Comparison of ENCODE assay signal across 12 cellular contexts in the genomic region with DNA sequence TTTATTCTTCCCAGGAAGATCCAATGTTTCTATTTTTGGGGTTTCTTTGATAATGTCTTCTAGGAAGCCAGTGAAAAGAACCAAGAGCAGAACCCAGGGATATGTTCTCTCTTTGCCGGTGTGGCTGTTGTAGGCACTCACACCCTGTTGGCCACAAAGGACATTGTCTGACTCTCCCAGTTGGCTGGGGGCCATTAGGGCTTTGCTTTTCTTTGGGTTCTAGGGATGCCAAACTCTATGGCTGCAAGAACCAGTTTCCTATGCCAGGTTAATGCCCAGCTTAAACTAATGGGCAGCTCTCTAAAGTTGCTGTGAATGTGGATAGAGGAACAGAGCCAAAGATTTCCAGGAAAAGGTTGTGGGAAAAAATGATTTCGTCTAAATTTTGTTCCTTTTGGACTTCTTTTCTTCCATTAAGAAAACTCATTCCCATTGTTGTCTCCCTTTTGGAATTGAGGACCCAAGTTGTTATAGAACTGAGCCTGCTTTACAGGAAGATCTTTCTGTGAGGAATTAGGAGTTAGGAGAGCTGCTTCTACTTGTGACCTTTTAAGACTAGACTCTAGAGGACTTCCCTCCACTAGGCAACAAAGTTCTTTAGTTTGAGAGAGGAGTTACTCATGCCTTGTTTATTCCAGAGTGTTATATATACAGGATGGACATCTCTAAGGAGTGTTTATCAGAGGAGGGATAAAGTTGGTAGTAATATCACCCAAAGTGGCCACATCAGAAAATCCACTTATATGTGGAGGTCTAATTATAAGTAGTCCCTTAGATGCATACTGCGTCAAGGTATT. TPM values are rescaled to one million over a fixed set of nuclear protein-coding genes. Genes with fewer than 3 reads are reported as not detected.
DNase-seq lines count a peak whose midpoint lies in the region; ATAC-seq and TF ChIP-seq lines count a peak whose summit lies in the region.
"Had no signal": no experiment of that assay in that cellular context is flagged by ENCODE, and none has a peak within 500 bp of the region (broad histone marks: within the 10 kb centered on the region; RNA-seq: fewer than 3 reads in every experiment).

No MANE protein-coding gene starts in this region.

- H4K20me1 ChIP-seq in IMR-90 (ENCODE audit: insufficient read depth, low read length) (peaks cover 47% of the 10 kb centered on the region), OCI-LY7 (ENCODE audit: insufficient read depth, low read length) (0 out of 2 replicates have a peak, but pooled peaks cover 12% of the 10 kb centered on the region)

- H3K4me2 ChIP-seq in IMR-90 (ENCODE audit: low read depth, low read length) (peak overlapping the region; percentile 66), OCI-LY7 (ENCODE audit: low read length) (no peak overlapping the region)
- H3K4me2 ChIP-seq: BLaER1 had no signal

- H3K27ac ChIP-seq in IMR-90 (ENCODE audit: insufficient read depth, low read length) (peak overlapping the region; percentile 60), colonic mucosa (peak overlapping the region; percentile 13), right lobe of liver (no peak overlapping the region), tibial nerve (peak overlapping the region in 2 of 4 donors; percentile 62 to 73), OCI-LY7 (ENCODE audit: low read depth, low read length, poor library complexity, severe bottlenecking) (no peak overlapping the region)
- H3K27ac ChIP-seq: BLaER1 had no signal

- peaks cover 21% of the 10 kb centered on the region for H3K4me1 Mint-ChIP-seq in stimulated activated effector memory CD8-positive, alpha-beta T cell treated with anti-CD3 and anti-CD28 coated beads, Interleukin-12 subunit alpha, Interleukin-12 subunit beta, amount 100 ng/mL, for 72 hours

- H3K14ac ChIP-seq in IMR-90 (replicated peaks; ENCODE audit: low read depth, low read length): peak overlapping the region; percentile 23; the same call in 1 of the 2 replicates

- no peak overlapping the region for H2BK15ac ChIP-seq in IMR-90 (ENCODE audit: low read depth, low read length)

- H3K9me1 ChIP-seq in IMR-90 (ENCODE audit: insufficient read depth, low read length): peaks cover 25% of the 10 kb centered on the region

- H3K18ac ChIP-seq in IMR-90 (ENCODE audit: low read depth, low read length): 0 out of 2 replicates have a peak overlapping the region, but pooled peaks have one; percentile 17

- no peak overlapping the region for H2BK20ac ChIP-seq in IMR-90 (ENCODE audit: low read depth, low read length)

- H4K8ac ChIP-seq in IMR-90 (ENCODE audit: low read depth in 2 of 2, low read length in 2 of 2): no peak overlapping the region

- peak overlapping the region; percentile 26; the same call in 1 of the 2 replicates for H3K4ac ChIP-seq in IMR-90 (ENCODE audit: low read depth, low read length)

- in situ Hi-C loops in IMR-90 (cut with MboI; ENCODE audit: low sequenced_read_pairs): no loop called here

- H3K9ac ChIP-seq in IMR-90 (ENCODE audit: low read depth, low read length): no peak overlapping the region
- H3K9ac ChIP-seq in colonic mucosa (ENCODE audit: low read depth in 2 of 2, low read length in 2 of 2): no peak overlapping the region
- H3K9ac ChIP-seq: BLaER1 had no signal

- H3K4me3 Mint-ChIP-seq in stimulated activated effector memory CD8-positive, alpha-beta T cell treated with anti-CD3 and anti-CD28 coated beads, Interleukin-12 subunit alpha, Interleukin-12 subunit beta, amount 100 ng/mL, for 72 hours: no peak overlapping the region

- H2BK5ac ChIP-seq in IMR-90 (ENCODE audit: low read depth, low read length, poor library complexity, severe bottlenecking): peak overlapping the region; percentile 3

- POLR2A ChIA-PET in IMR-90 (lab: Charles Lee; ENCODE audit: unreplicated experiment) (interaction anchor here (1.7 kb wide), 1 partner anchor 13 kb away, joined by 7 read pairs; a partner anchor contains a TSS), OCI-LY7 (lab: Charles Lee) (interaction anchor here (0.8 kb wide), 2 partner anchors 11 to 42 kb away, joined by 4 to 8 read pairs; no protein-coding TSS in a partner anchor)

- CTCF ChIA-PET in IMR-90 (lab: Yijun Ruan, JAX) (interaction anchor here (1.2 to 2.3 kb wide), 5 partner anchors 14 to 124 kb away, joined by 3 to 16 read pairs (median 5); a partner anchor contains a TSS), OCI-LY7 (lab: Charles Lee; ENCODE audit: unreplicated experiment) (interaction anchor here (1.0 kb wide), 1 partner anchor 13 kb away, joined by 3 read pairs; a partner anchor contains a TSS)

- no peak for TF ChIP-seq POLR2A in IMR-90 (IDR thresholded peaks at IDR 0.05; ENCODE audit: low read depth, low read length)
- no peak for TF ChIP-seq POLR2A in right lobe of liver (IDR thresholded peaks at IDR 0.05)
- no peak for TF ChIP-seq POLR2A in tibial nerve (IDR thresholded peaks at IDR 0.05)

- H3K9me3 Mint-ChIP-seq in stimulated activated effector memory CD8-positive, alpha-beta T cell treated with anti-CD3 and anti-CD28 coated beads, Interleukin-12 subunit alpha, Interleukin-12 subunit beta, amount 100 ng/mL, for 72 hours: no peaks in the 10 kb centered on the region

- TF ChIP-seq RAD21 in IMR-90 (IDR thresholded peaks at IDR 0.05; ENCODE audit: low read length): no peak

- ATAC-seq in IMR-90 (ENCODE audit: low read depth) (peak; percentile 74), right lobe of liver (peak in 3 of 4 donors; percentile 41 to 54 (median 50)), HG03571 (IDR thresholded peaks at IDR 0.05; ENCODE audit: unreplicated experiment) (no peak)
- no peak for ATAC-seq in stimulated activated effector memory CD8-positive, alpha-beta T cell treated with anti-CD3 and anti-CD28 coated beads, Interleukin-12 subunit alpha, Interleukin-12 subunit beta, amount 100 ng/mL, for 72 hours

- TF ChIP-seq EP300 in tibial nerve (IDR thresholded peaks at IDR 0.05): no peak

- H3K23ac ChIP-seq in IMR-90 (ENCODE audit: low read depth, low read length): peak overlapping the region; percentile 13; the same call in 1 of the 2 replicates

- H3K36me3 ChIP-seq in IMR-90 (ENCODE audit: control insufficient read depth, insufficient read depth, low read length) (peaks cover 10% of the 10 kb centered on the region), colonic mucosa (no peaks in the 10 kb centered on the region), right lobe of liver (peaks cover 0 to 24% (median 11%) of the 10 kb centered on the region in 4 donors), tibial nerve (peaks cover 2 to 28% (median 5%) of the 10 kb centered on the region in 3 donors), OCI-LY7 (ENCODE audit: insufficient read depth, low read length) (peaks cover 36% of the 10 kb centered on the region)

- TF ChIP-seq CTCF in IMR-90 (conservative IDR thresholded peaks at IDR 0.05; ENCODE audit: low read depth, low read length): 0 out of 2 replicates have a peak, but pooled peaks have one; percentile 4
- no peak for TF ChIP-seq CTCF in colonic mucosa (IDR thresholded peaks at IDR 0.05)
- TF ChIP-seq CTCF in right lobe of liver (IDR thresholded peaks at IDR 0.05): no peak
- TF ChIP-seq CTCF in tibial nerve (IDR thresholded peaks at IDR 0.05): no peak
- TF ChIP-seq CTCF in OCI-LY7 (conservative IDR thresholded peaks at IDR 0.05; ENCODE audit: low read length): no peak

- H3K4me3 ChIP-seq in IMR-90 (ENCODE audit: insufficient read depth, low read depth, low read length): no peak overlapping the region
- no peak overlapping the region for H3K4me3 ChIP-seq in colonic mucosa
- H3K4me3 ChIP-seq in right lobe of liver: no peak overlapping the region
- no peak overlapping the region for H3K4me3 ChIP-seq in tibial nerve
- no peak overlapping the region for H3K4me3 ChIP-seq in OCI-LY7 (ENCODE audit: low read depth, low read length, poor library complexity, severe bottlenecking)
- H3K4me3 ChIP-seq: BLaER1 had no signal

- peak overlapping the region; percentile 16; the same call in 1 of the 2 replicates for H2AK5ac ChIP-seq in IMR-90 (ENCODE audit: low read depth, low read length)

- H3K27me3 ChIP-seq in IMR-90 (ENCODE audit: control insufficient read depth, insufficient read depth, low read length) (no peaks in the 10 kb centered on the region), colonic mucosa (no peaks in the 10 kb centered on the region), right lobe of liver (no peaks in the 10 kb centered on the region), tibial nerve (no peaks in the 10 kb centered on the region)
- H3K27me3 ChIP-seq: BLaER1 had no signal

- no peak overlapping the region for H3K56ac ChIP-seq in IMR-90 (ENCODE audit: extremely low read depth, insufficient read depth, low read length)

- intact Hi-C loops in IMR-90 (cut with micrococcal nuclease): loop anchor here (2.0 kb wide), 1 partner anchor 21 kb away; no protein-coding TSS in a partner anchor
- intact Hi-C loops in colonic mucosa (cut with DNase I): no loop called here
- intact Hi-C loops in right lobe of liver (cut with DNase I): no loop called here
- intact Hi-C loops in OCI-LY7 (cut with micrococcal nuclease; ENCODE audit: unreplicated experiment): no loop called here

- dilution Hi-C loops in IMR-90 (cut with HindIII; ENCODE audit: low sequenced_read_pairs, unreplicated experiment): no loop called here

- H3K4me1 ChIP-seq in IMR-90 (ENCODE audit: control insufficient read depth, insufficient read depth, low read length): peaks cover 40% of the 10 kb centered on the region
- H3K4me1 ChIP-seq in colonic mucosa: no peaks in the 10 kb centered on the region
- H3K4me1 ChIP-seq in right lobe of liver: peaks cover 0 to 38% (median 9%) of the 10 kb centered on the region in 4 donors
- H3K4me1 ChIP-seq in tibial nerve: peaks cover 4 to 66% (median 22%) of the 10 kb centered on the region in 4 donors
- H3K4me1 ChIP-seq in OCI-LY7 (ENCODE audit: insufficient read depth, low read length, poor library complexity, severe bottlenecking): peaks cover 13% of the 10 kb centered on the region

- BruUV-seq in IMR-90 (replicated peaks; lab: Mats Ljungman, UMichigan): no TSS peak
- BruUV-seq in OCI-LY7 (replicated peaks; lab: Mats Ljungman, UMichigan): no TSS peak

- H2BK120ac ChIP-seq in IMR-90 (ENCODE audit: low read depth, low read length): peak overlapping the region; percentile 10

- H2AFZ ChIP-seq in IMR-90 (replicated peaks; ENCODE audit: low read length, poor library complexity) (no peak overlapping the region), OCI-LY7 (ENCODE audit: low read length) (no peak overlapping the region)

- H3K27ac Mint-ChIP-seq in stimulated activated effector memory CD8-positive, alpha-beta T cell treated with anti-CD3 and anti-CD28 coated beads, Interleukin-12 subunit alpha, Interleukin-12 subunit beta, amount 100 ng/mL, for 72 hours: peak overlapping the region; percentile 32

- H3K9me2 ChIP-seq in OCI-LY7 (ENCODE audit: insufficient read depth, low read length): no peaks in the 10 kb centered on the region

- H4K91ac ChIP-seq in IMR-90 (ENCODE audit: insufficient read depth, low read depth, low read length): no peak overlapping the region

- WGBS in IMR-90 (ENCODE audit: extremely low coverage in 2 of 2, insufficient read length in 1 of 2), 2 experiments: 50% methylated on average over 1 of the region's 3 CpGs; no CpG with 5 or more reads in 1 of the 2 experiments
- WGBS in right lobe of liver (ENCODE audit: insufficient coverage, low coverage, low lambda C conversion rate, missing lambda C conversion rate): 62% methylated on average over 3 of the region's 3 CpGs
- 39 to 50% methylated on average over 3 of the region's 3 CpGs for WGBS in tibial nerve, 2 donors

- no peak overlapping the region for H4K5ac ChIP-seq in IMR-90 (ENCODE audit: low read depth, low read length)

- DNase-seq in IMR-90 (peak; percentile 63), colonic mucosa (no peak), right lobe of liver (no peak), tibial nerve (ENCODE audit: low spot score in 2 of 2) (no peak), OCI-LY7 (ENCODE audit: low spot score) (no peak), DMS53 (lab: John Stamatoyannopoulos, UW) (no peak)
- DNase-seq in stimulated activated effector memory CD8-positive, alpha-beta T cell treated with anti-CD3 and anti-CD28 coated beads, Interleukin-12 subunit alpha, Interleukin-12 subunit beta, amount 100 ng/mL, for 72 hours (ENCODE audit: low spot score in 2 of 2): no peak
- DNase-seq: activated CD4-positive, alpha-beta T cell treated with anti-CD3 and anti-CD28 coated beads, Interleukin-2, amount 50 U/mL, for 4 hours; NCI-H1436 treated with DMSO at 0.1 percent for 48 hours; stimulated activated CD4-positive, alpha-beta T cell treated with anti-CD3 and anti-CD28 coated beads, Interleukin-4, amount 100 ng/mL, for 24 hours had no signal

- H3K79me2 ChIP-seq in OCI-LY7 (ENCODE audit: insufficient read depth, low read depth, low read length): 0 out of 2 replicates have a peak, but pooled peaks cover 4% of the 10 kb centered on the region

- no peak overlapping the region for H2AK9ac ChIP-seq in IMR-90 (replicated peaks; ENCODE audit: low read depth, low read length, poor library complexity)

- H3K9me3 ChIP-seq in IMR-90 (ENCODE audit: control insufficient read depth, insufficient read depth, low read length): no peaks in the 10 kb centered on the region
- H3K9me3 ChIP-seq in colonic mucosa: no peaks in the 10 kb centered on the region
- no peaks in the 10 kb centered on the region for H3K9me3 ChIP-seq in right lobe of liver
- H3K9me3 ChIP-seq in tibial nerve: no peaks in the 10 kb centered on the region
- no peaks in the 10 kb centered on the region for H3K9me3 ChIP-seq in OCI-LY7 (ENCODE audit: low read length)
- H3K9me3 ChIP-seq: BLaER1 had no signal

- peaks cover 46% of the 10 kb centered on the region for H3K36me3 Mint-ChIP-seq in stimulated activated effector memory CD8-positive, alpha-beta T cell treated with anti-CD3 and anti-CD28 coated beads, Interleukin-12 subunit alpha, Interleukin-12 subunit beta, amount 100 ng/mL, for 72 hours

- peaks cover 43 to 80% of the 10 kb centered on the region in 2 experiments for H3K79me1 ChIP-seq in IMR-90 (ENCODE audit: low read depth in 1 of 2, low read length in 2 of 2)

RNA-seq across cellular contexts. Expression of a gene that starts 13.1 kb away (rescaled TPM):
- total RNA-seq in IMR-90 (2012; rRNA removed) (262 and 382 TPM in 2 replicates), colonic mucosa (100 to 1,000 TPM; 164 to 173 TPM), right lobe of liver (10 to 100 TPM; 67.3 to 89.2 (median 74.9) TPM), tibial nerve (10 to 100 TPM; 38.0 to 52.0 (median 43.6) TPM), OCI-LY7 (2022) (114 and 121 TPM in 2 replicates)
- polyA plus RNA-seq in IMR-90 (2012; rRNA removed): 157 and 187 TPM in 2 replicates
- polyA plus RNA-seq in IMR-90 (2012; cell fraction: cytosol; rRNA removed): 73.8 and 80.0 TPM in 2 replicates
- polyA plus RNA-seq in IMR-90 (2012; cell fraction: nucleus; rRNA removed; ENCODE audit: low replicate concordance): 22.8 and 109 TPM in 2 replicates
- 77.5 and 86.0 TPM in 2 replicates for total RNA-seq in OCI-LY7 (2014; rRNA removed; shearing (Covaris generic))

RNA-seq across cellular contexts. Expression of a gene that starts 26.2 kb away (rescaled TPM):
- not detected in 2 replicates for total RNA-seq in IMR-90 (2012; rRNA removed)
- polyA plus RNA-seq in IMR-90 (2012; rRNA removed): not detected in 2 replicates
- polyA plus RNA-seq in IMR-90 (2012; cell fraction: cytosol; rRNA removed): 0.02 TPM in 1 of 2 replicates, not detected in the other
- polyA plus RNA-seq in IMR-90 (2012; cell fraction: nucleus; rRNA removed; ENCODE audit: low replicate concordance): 0.19 and 0.36 TPM in 2 replicates
- under 1 TPM in 1 of 2 donors, not detected in 1; 0.21 TPM for total RNA-seq in colonic mucosa
- under 1 TPM in 1 of 6 experiments, not detected in 5; 0.35 TPM for total RNA-seq in right lobe of liver
- total RNA-seq in tibial nerve: under 1 TPM in 1 of 4 donors, not detected in 3; 0.42 TPM
- total RNA-seq in OCI-LY7 (2014; rRNA removed; shearing (Covaris generic)): not detected in 2 replicates
- 0.18 and 0.30 TPM in 2 replicates for total RNA-seq in OCI-LY7 (2022)

RNA-seq across cellular contexts. Expression of a gene that starts 37.2 kb away (rescaled TPM):
- total RNA-seq in IMR-90 (2012; rRNA removed): 0.18 and 0.28 TPM in 2 replicates
- 0.17 and 0.32 TPM in 2 replicates for polyA plus RNA-seq in IMR-90 (2012; rRNA removed)
- polyA plus RNA-seq in IMR-90 (2012; cell fraction: cytosol; rRNA removed): 0.39 and 0.62 TPM in 2 replicates
- polyA plus RNA-seq in IMR-90 (2012; cell fraction: nucleus; rRNA removed; ENCODE audit: low replicate concordance): 0.17 and 0.46 TPM in 2 replicates
- under 1 TPM in 1 of 2 donors, not detected in 1; 0.30 TPM for total RNA-seq in colonic mucosa
- total RNA-seq in right lobe of liver: 1 to 10 TPM in 3 of 6 experiments, under 1 TPM in 3; 0.46 to 2.8 (median 0.99) TPM
- not detected for total RNA-seq in tibial nerve
- total RNA-seq in OCI-LY7 (2014; rRNA removed; shearing (Covaris generic)): not detected in 2 replicates
- not detected in 2 replicates for total RNA-seq in OCI-LY7 (2022)

RNA-seq across cellular contexts. Expression of a gene that starts 46.5 kb away (rescaled TPM):
- total RNA-seq in IMR-90 (2012; rRNA removed) (0.28 and 0.36 TPM in 2 replicates), colonic mucosa (1 to 10 TPM; 3.8 to 7.3 TPM), right lobe of liver (1 to 10 TPM; 2.4 to 9.3 (median 3.7) TPM), tibial nerve (10 to 100 TPM in 3 of 4 donors, 1 to 10 TPM in 1; 9.0 to 19.8 (median 13.5) TPM), OCI-LY7 (2022) (2.6 and 2.9 TPM in 2 replicates)
- 2.5 and 2.9 TPM in 2 replicates for polyA plus RNA-seq in IMR-90 (2012; rRNA removed)
- 3.1 and 5.4 TPM in 2 replicates for polyA plus RNA-seq in IMR-90 (2012; cell fraction: cytosol; rRNA removed)
- 3.7 and 8.0 TPM in 2 replicates for polyA plus RNA-seq in IMR-90 (2012; cell fraction: nucleus; rRNA removed; ENCODE audit: low replicate concordance)
- total RNA-seq in OCI-LY7 (2014; rRNA removed; shearing (Covaris generic)): 0.18 and 0.32 TPM in 2 replicates

RNA-seq across cellular contexts. Expression of a gene that starts 57.5 kb away (rescaled TPM):
- total RNA-seq in IMR-90 (2012; rRNA removed): 1,291 and 1,409 TPM in 2 replicates
- polyA plus RNA-seq in IMR-90 (2012; rRNA removed): 631 and 747 TPM in 2 replicates
- 536 and 830 TPM in 2 replicates for polyA plus RNA-seq in IMR-90 (2012; cell fraction: cytosol; rRNA removed)
- 116 and 626 TPM in 2 replicates for polyA plus RNA-seq in IMR-90 (2012; cell fraction: nucleus; rRNA removed; ENCODE audit: low replicate concordance)
- total RNA-seq in colonic mucosa: 1,000 to 10,000 TPM in 1 of 2 donors, 100 to 1,000 TPM in 1; 716 to 1,090 TPM
- total RNA-seq in right lobe of liver: 100 to 1,000 TPM in 5 of 6 experiments, 10 to 100 TPM in 1; 87.3 to 211 (median 161) TPM
- total RNA-seq in tibial nerve: 100 to 1,000 TPM; 450 to 769 (median 570) TPM
- total RNA-seq in OCI-LY7 (2014; rRNA removed; shearing (Covaris generic)): 713 and 899 TPM in 2 replicates
- total RNA-seq in OCI-LY7 (2022): 2,128 and 2,331 TPM in 2 replicates

Comparison
In these comparisons a context has a peak if more than half of its experiments do, and no peak if none do; other contexts are left out.
1. ATAC-seq: peak in IMR-90 (single experiment) and right lobe of liver (3 of 4); none in stimulated activated effector memory CD8-positive, alpha-beta T cell treated with anti-CD3 and anti-CD28 coated beads, Interleukin-12 subunit alpha, Interleukin-12 subunit beta, amount 100 ng/mL, for 72 hours (single experiment) and HG03571 (single experiment).
2. H3K27ac ChIP-seq: peak in IMR-90 (single experiment) and colonic mucosa (single experiment); none in right lobe of liver (0 of 3) and OCI-LY7 (single experiment).